22 cellular contexts compared by ENCODE assay signal in genomic region chr18:12908706-12909105, GRCh38.
"Had no signal": no experiment of that assay in that cellular context is flagged by ENCODE, and none has a peak within 500 bp of the region (broad histone marks: within the 10 kb centered on the region; RNA-seq: fewer than 3 reads in every experiment).

No MANE protein-coding gene starts in this region.

- DNase-seq: activated CD4-positive, alpha-beta T cell treated with anti-CD3 and anti-CD28 coated beads for 4 hours; activated CD8-positive, alpha-beta memory T cell treated with anti-CD3 and anti-CD28 coated beads, Interleukin-2, amount 50 U/mL, for 4 hours; activated CD8-positive, alpha-beta T cell treated with anti-CD3 and anti-CD28 coated beads, Interleukin-2, amount 10 ng/mL, durations not matched to agents 7 days and 5 days; activated effector memory CD4-positive, alpha-beta T cell treated with anti-CD3 and anti-CD28 coated beads, Interleukin-2, amount 50 U/mL, for 16 hours; activated T-cell treated with anti-CD3 and anti-CD28 coated beads, Interleukin-2, amount 50 U/mL, for 48 hours; body of pancreas; effector memory CD8-positive, alpha-beta T cell; kidney glomerular epithelial cell; mesendoderm; occipital lobe; right lobe of liver; spleen; stimulated activated CD4-positive, alpha-beta T cell treated with anti-CD3 and anti-CD28 coated beads, Interleukin-1b, Interleukin-23, amount 100 ng/mL, for 48 hours; stomach; SW 1271; testis; upper lobe of right lung had no signal

- H3K4me1 ChIP-seq: prostate gland, upper lobe of right lung had no signal

- H3K36me3 ChIP-seq: prostate gland, right lobe of liver, spleen, stomach, upper lobe of right lung had no signal

- H3K4me3 ChIP-seq: body of pancreas, prostate gland, right lobe of liver, spleen, stomach, testis, upper lobe of right lung had no signal

- H3K4me3 Mint-ChIP-seq: activated CD8-positive, alpha-beta T cell treated with anti-CD3 and anti-CD28 coated beads, Interleukin-2, amount 10 ng/mL, durations not matched to agents 7 days and 5 days; effector memory CD8-positive, alpha-beta T cell; natural killer cell treated with Interleukin-12 subunit alpha and Interleukin-12 subunit beta and Interleukin-15 and Interleukin-18, amount 100 ng/mL, for 72 hours; WTC11 had no signal

- H3K27me3 ChIP-seq: testis, upper lobe of right lung had no signal

- H3K27ac Mint-ChIP-seq: activated CD8-positive, alpha-beta T cell treated with anti-CD3 and anti-CD28 coated beads, Interleukin-2, amount 10 ng/mL, durations not matched to agents 7 days and 5 days; activated naive CD4-positive, alpha-beta T cell treated with anti-CD3 and anti-CD28 coated beads, Interleukin-2, amount 50 U/mL, for 72 hours; effector memory CD8-positive, alpha-beta T cell; WTC11 had no signal

- FAIRE-seq: TTC549 had no signal

- ATAC-seq: activated CD8-positive, alpha-beta T cell treated with anti-CD3 and anti-CD28 coated beads, Interleukin-2, amount 10 ng/mL, durations not matched to agents 7 days and 5 days; activated naive CD4-positive, alpha-beta T cell treated with anti-CD3 and anti-CD28 coated beads, Interleukin-2, amount 50 U/mL, for 72 hours; body of pancreas; effector memory CD8-positive, alpha-beta T cell; natural killer cell treated with Interleukin-12 subunit alpha and Interleukin-12 subunit beta and Interleukin-15 and Interleukin-18, amount 100 ng/mL, for 72 hours; right lobe of liver; upper lobe of right lung; WTC11 had no signal

- H3K9me3 Mint-ChIP-seq: WTC11 had no signal

- H3K36me3 Mint-ChIP-seq: WTC11 had no signal

- H3K27ac ChIP-seq: body of pancreas, prostate gland, spleen, stomach, upper lobe of right lung had no signal

- H3K4me1 Mint-ChIP-seq: WTC11 had no signal

- H3K9me3 ChIP-seq: body of pancreas, prostate gland, right lobe of liver, testis, upper lobe of right lung had no signal

- H3K27me3 Mint-ChIP-seq: effector memory CD8-positive, alpha-beta T cell had no signal
